Comparison of ENCODE assay signal across 26 cellular contexts in genomic region chr7:156003220-156004162, GRCh38.
DNase-seq lines count a peak whose midpoint lies in the region; ATAC-seq, FAIRE-seq and TF ChIP-seq lines count a peak whose summit lies in the region.
"Had no signal": no experiment of that assay in that cellular context is flagged by ENCODE, and none has a peak within 500 bp of the region (broad histone marks: within the 10 kb centered on the region; RNA-seq: fewer than 3 reads in every experiment).

No MANE protein-coding gene starts in this region.

- H2AFZ ChIP-seq in H1 (ENCODE audit: low read length) (0 out of 2 replicates have a peak overlapping the region, but pooled peaks have one; percentile 22), neural progenitor cell (replicated peaks) (peak overlapping the region; percentile 17), GM23338 (no peak overlapping the region)

- no peaks in the 10 kb centered on the region for H3K79me2 ChIP-seq in H1 (ENCODE audit: control insufficient read depth in 1 of 2, insufficient read depth in 2 of 2, low read length in 2 of 2)
- H3K79me2 ChIP-seq in neural progenitor cell (ENCODE audit: low read depth), result no peaks in the 10 kb centered on the region
- H3K79me2 ChIP-seq in GM23338 (replicated peaks; ENCODE audit: insufficient read depth), result no peaks in the 10 kb centered on the region

- H3K27me3 Mint-ChIP-seq in activated naive CD8-positive, alpha-beta T cell treated with anti-CD3 and anti-CD28 coated beads, Interleukin-2, amount 10 ng/mL, durations not matched to agents 7 days and 5 days, result peaks cover 2% of the 10 kb centered on the region
- H3K27me3 Mint-ChIP-seq in activated naive CD8-positive, alpha-beta T cell treated with anti-CD3 and anti-CD28 coated beads for 36 hours, result peaks cover 3% of the 10 kb centered on the region
- H3K27me3 Mint-ChIP-seq in neural progenitor cell (ENCODE audit: insufficient read depth, low read depth) (peaks cover 2% of the 10 kb centered on the region), GM23338 (ENCODE audit: insufficient read depth, low read depth, poor library complexity) (peaks cover 6% of the 10 kb centered on the region)

- no peaks in the 10 kb centered on the region for H3K9me2 ChIP-seq in GM23338 (ENCODE audit: insufficient read depth)

- H3F3A ChIP-seq in neural progenitor cell (ENCODE audit: low read depth) (no peaks in the 10 kb centered on the region), GM23338 (replicated peaks; ENCODE audit: low read depth) (no peaks in the 10 kb centered on the region)

- H3K4me2 ChIP-seq in H1 (ENCODE audit: insufficient read depth in 1 of 2, low read depth in 2 of 2, low read length in 2 of 2) (no peak overlapping the region), neural progenitor cell (no peak overlapping the region), GM23338 (no peak overlapping the region)

- H3K36me3 ChIP-seq in H1 (ENCODE audit: control insufficient read depth in 2 of 4, insufficient read depth in 4 of 4, low read length in 3 of 4) (no peaks in the 10 kb centered on the region), neural progenitor cell (no peaks in the 10 kb centered on the region), GM23338 (ENCODE audit: insufficient read depth) (no peaks in the 10 kb centered on the region)
- H3K36me3 ChIP-seq: SJCRH30 had no signal

- H4K20me1 ChIP-seq in H1 (replicated peaks in 1 of 2; ENCODE audit: control insufficient read depth in 1 of 2, insufficient read depth in 2 of 2, low read length in 2 of 2) (no peaks in the 10 kb centered on the region), neural progenitor cell (ENCODE audit: low read depth) (no peaks in the 10 kb centered on the region), GM23338 (replicated peaks; ENCODE audit: insufficient read depth) (no peaks in the 10 kb centered on the region)

- no peaks in the 10 kb centered on the region for H3K9me3 Mint-ChIP-seq in activated naive CD8-positive, alpha-beta T cell treated with anti-CD3 and anti-CD28 coated beads, Interleukin-2, amount 10 ng/mL, durations not matched to agents 7 days and 5 days
- no peaks in the 10 kb centered on the region for H3K9me3 Mint-ChIP-seq in activated naive CD8-positive, alpha-beta T cell treated with anti-CD3 and anti-CD28 coated beads for 36 hours
- no peaks in the 10 kb centered on the region for H3K9me3 Mint-ChIP-seq in neural progenitor cell
- no peaks in the 10 kb centered on the region; the same call in 2 of the 3 replicates for H3K9me3 Mint-ChIP-seq in GM23338

- no peak overlapping the region for H2BK20ac ChIP-seq in H1 (ENCODE audit: low read length)

- TF ChIP-seq CTCF in H1 (IDR thresholded peaks at IDR 0.05; ENCODE audit: control extremely low read depth in 1 of 3, insufficient read depth in 1 of 3, low read depth in 1 of 3, low read length in 3 of 3) (no peak), neural progenitor cell (IDR thresholded peaks at IDR 0.05) (no peak), GM23338 (conservative IDR thresholded peaks at IDR 0.05; ENCODE audit: low read depth in 2 of 2) (no peak)

- H2BK120ac ChIP-seq in H1 (replicated peaks; ENCODE audit: low read depth, low read length), result no peak overlapping the region

- TF ChIP-seq RAD21 in H1 (IDR thresholded peaks at IDR 0.05 in 1 of 2, conservative IDR thresholded peaks at IDR 0.05 in 1 of 2; ENCODE audit: low read depth in 2 of 2, low read length in 2 of 2), result no peak

- POLR2A ChIA-PET in activated naive CD8-positive, alpha-beta T cell treated with anti-CD3 and anti-CD28 coated beads, Interleukin-2, amount 10 ng/mL, durations not matched to agents 7 days and 5 days (lab: Charles Lee), result no interaction called here
- POLR2A ChIA-PET in H1 (lab: Charles Lee; ENCODE audit: partially characterized antibody), result no interaction called here

- TF ChIP-seq EP300 in H1 (IDR thresholded peaks at IDR 0.05; ENCODE audit: borderline replicate concordance in 1 of 2, low read depth in 2 of 2, low read length in 2 of 2), result no peak

- no peaks in the 10 kb centered on the region for H3K36me3 Mint-ChIP-seq in activated naive CD8-positive, alpha-beta T cell treated with anti-CD3 and anti-CD28 coated beads, Interleukin-2, amount 10 ng/mL, durations not matched to agents 7 days and 5 days
- no peaks in the 10 kb centered on the region for H3K36me3 Mint-ChIP-seq in activated naive CD8-positive, alpha-beta T cell treated with anti-CD3 and anti-CD28 coated beads for 36 hours
- no peaks in the 10 kb centered on the region for H3K36me3 Mint-ChIP-seq in neural progenitor cell
- H3K36me3 Mint-ChIP-seq in GM23338 (ENCODE audit: low read depth), result no peaks in the 10 kb centered on the region
- H3K36me3 Mint-ChIP-seq: CD14-positive monocyte had no signal

- no peak for ATAC-seq in activated naive CD8-positive, alpha-beta T cell treated with anti-CD3 and anti-CD28 coated beads, Interleukin-2, amount 10 ng/mL, durations not matched to agents 7 days and 5 days (ENCODE audit: low read depth)
- ATAC-seq in GM23338, result no peak
- no peak for ATAC-seq in HG02884 (IDR thresholded peaks at IDR 0.05; ENCODE audit: unreplicated experiment)

- H4K91ac ChIP-seq in H1 (replicated peaks; ENCODE audit: insufficient read length, low read length), result no peak overlapping the region

- H3K9me3 ChIP-seq in H1 (ENCODE audit: insufficient read depth in 2 of 2, low read depth in 1 of 2, low read length in 1 of 2) (peaks cover 0 to 3% of the 10 kb centered on the region in 2 experiments; a peak in 1 of 4 replicates), neural progenitor cell (ENCODE audit: low read depth) (no peaks in the 10 kb centered on the region)
- H3K9me3 ChIP-seq: SJCRH30 had no signal

- H4K8ac ChIP-seq in H1 (ENCODE audit: extremely low read depth, insufficient read depth, low read length), result no peak overlapping the region

- no peak for TF ChIP-seq POLR2A in H1 (IDR thresholded peaks at IDR 0.05; ENCODE audit: control extremely low read depth in 1 of 2, low read depth in 2 of 2, low read length in 2 of 2)

- no peak overlapping the region for H3K14ac ChIP-seq in H1 (ENCODE audit: insufficient read length)

- no peak overlapping the region for H3K56ac ChIP-seq in H1 (replicated peaks; ENCODE audit: insufficient read length, low read depth, low read length)

- H2BK12ac ChIP-seq in H1 (ENCODE audit: low read depth, low read length), result no peak overlapping the region

- H3K18ac ChIP-seq in H1 (ENCODE audit: extremely low read depth, low read length), result no peak overlapping the region

- H3K4me3 ChIP-seq in H1 (ENCODE audit: extremely low read depth in 1 of 4, insufficient read depth in 2 of 4, low read depth in 3 of 4, low read length in 4 of 4) (no peak overlapping the region), neural progenitor cell (no peak overlapping the region), GM23338 (no peak overlapping the region)
- H3K4me3 ChIP-seq: SJCRH30 had no signal

- no peak overlapping the region for H3K4ac ChIP-seq in H1 (replicated peaks; ENCODE audit: insufficient read length, low read depth, low read length)

- H2BK15ac ChIP-seq in H1 (ENCODE audit: low read length), result no peak overlapping the region

- H3K27me3 ChIP-seq in H1 (replicated peaks in 1 of 4; ENCODE audit: control insufficient read depth in 3 of 4, extremely low read depth in 1 of 4, insufficient read depth in 3 of 4, low read length in 3 of 4), result no peaks in the 10 kb centered on the region
- no peaks in the 10 kb centered on the region for H3K27me3 ChIP-seq in neural progenitor cell
- H3K27me3 ChIP-seq in GM23338 (ENCODE audit: insufficient read depth), result no peaks in the 10 kb centered on the region

- CTCF ChIA-PET in H1 (lab: Charles Lee; ENCODE audit: partially characterized antibody), result no interaction called here

- FAIRE-seq in H1 (lab: Jason Lieb, UNC), result no peak
- FAIRE-seq: A204.1, HepG2 had no signal

- no peak overlapping the region for H2BK5ac ChIP-seq in H1 (ENCODE audit: low read depth, low read length)

- H3K23ac ChIP-seq in H1 (ENCODE audit: insufficient read length), result no peak overlapping the region

- no peak for DNase-seq in activated naive CD8-positive, alpha-beta T cell treated with anti-CD3 and anti-CD28 coated beads, Interleukin-2, amount 10 ng/mL, durations not matched to agents 7 days and 5 days
- no peak for DNase-seq in activated naive CD8-positive, alpha-beta T cell treated with anti-CD3 and anti-CD28 coated beads for 36 hours
- no peak for DNase-seq in H1 (ENCODE audit: low read depth in 1 of 2, low spot score in 2 of 2)
- no peak for DNase-seq in neural progenitor cell (ENCODE audit: low spot score)
- no peak for DNase-seq in cerebellum (ENCODE audit: low spot score)
- no peak for DNase-seq in mucosa of gallbladder (ENCODE audit: low spot score)
- DNase-seq in GM23338 (ENCODE audit: low spot score), result no peak
- DNase-seq: DMS53; EL; GF-D8; GOT3; KBM-7; MM.1S; NCI-H1048; NCI-H1417 treated with DMSO at 0.1 percent for 48 hours; NCI-H187; NCI-H226; NCI-H510A treated with DMSO at 0.1 percent for 48 hours; NCI-H774; NK-92 treated with Interleukin-12 subunit alpha and Interleukin-12 subunit beta, amount 100 ng/mL, for 24 hours; SJCRH30 had no signal

- no peak overlapping the region for H4K5ac ChIP-seq in H1 (ENCODE audit: insufficient read length, low read depth, low read length)

- no peak overlapping the region for H2AK5ac ChIP-seq in H1 (ENCODE audit: low read depth, low read length)

- H3K27ac ChIP-seq in H1 (ENCODE audit: low read depth, low read length), result no peak overlapping the region
- H3K27ac ChIP-seq in neural progenitor cell, result no peak overlapping the region
- no peak overlapping the region for H3K27ac ChIP-seq in GM23338 (ENCODE audit: low read depth)
- H3K27ac ChIP-seq: HL-60, SJCRH30 had no signal

- H3K9ac ChIP-seq in H1 (replicated peaks in 1 of 4; ENCODE audit: extremely low read depth in 1 of 4, low read depth in 3 of 4, low read length in 3 of 4) (no peak overlapping the region), neural progenitor cell (no peak overlapping the region)

- 94% methylated on average over 22 of the region's 22 CpGs; no CpG with 5 or more reads in 1 of the 2 experiments for WGBS in H1 (ENCODE audit: extremely low coverage in 1 of 2, insufficient coverage in 1 of 2, insufficient read length in 1 of 2, insufficient replicate concordance in 2 of 2, low coverage in 1 of 2, low lambda C conversion rate in 2 of 2, missing lambda C conversion rate in 1 of 2), 2 experiments

- H3K23me2 ChIP-seq in H1 (ENCODE audit: low read depth, low read length), result no peaks in the 10 kb centered on the region

- peak overlapping the region; percentile 50 for H3K27ac Mint-ChIP-seq in activated naive CD8-positive, alpha-beta T cell treated with anti-CD3 and anti-CD28 coated beads, Interleukin-2, amount 10 ng/mL, durations not matched to agents 7 days and 5 days
- H3K27ac Mint-ChIP-seq in activated naive CD8-positive, alpha-beta T cell treated with anti-CD3 and anti-CD28 coated beads for 36 hours, result no peak overlapping the region
- H3K27ac Mint-ChIP-seq in neural progenitor cell (no peak overlapping the region), GM23338 (no peak overlapping the region)
- H3K27ac Mint-ChIP-seq: CD14-positive monocyte had no signal

- peaks cover 12% of the 10 kb centered on the region for H3K4me1 Mint-ChIP-seq in activated naive CD8-positive, alpha-beta T cell treated with anti-CD3 and anti-CD28 coated beads, Interleukin-2, amount 10 ng/mL, durations not matched to agents 7 days and 5 days
- peaks cover 18% of the 10 kb centered on the region for H3K4me1 Mint-ChIP-seq in activated naive CD8-positive, alpha-beta T cell treated with anti-CD3 and anti-CD28 coated beads for 36 hours
- peaks cover 2% of the 10 kb centered on the region for H3K4me1 Mint-ChIP-seq in neural progenitor cell
- H3K4me1 Mint-ChIP-seq in GM23338, result no peaks in the 10 kb centered on the region
- H3K4me1 Mint-ChIP-seq: CD14-positive monocyte had no signal

- H3K79me1 ChIP-seq in H1 (ENCODE audit: low read depth, low read length), result no peaks in the 10 kb centered on the region

- H3K4me1 ChIP-seq in H1 (replicated peaks in 1 of 4; ENCODE audit: control insufficient read depth in 3 of 4, insufficient read depth in 4 of 4, low read length in 3 of 4) (no peaks in the 10 kb centered on the region; a peak in 1 of 7 replicates), neural progenitor cell (no peaks in the 10 kb centered on the region), GM23338 (ENCODE audit: insufficient read depth) (no peaks in the 10 kb centered on the region)
- H3K4me1 ChIP-seq: SJCRH30 had no signal

- H3K4me3 Mint-ChIP-seq in activated naive CD8-positive, alpha-beta T cell treated with anti-CD3 and anti-CD28 coated beads, Interleukin-2, amount 10 ng/mL, durations not matched to agents 7 days and 5 days, result no peak overlapping the region
- H3K4me3 Mint-ChIP-seq in activated naive CD8-positive, alpha-beta T cell treated with anti-CD3 and anti-CD28 coated beads for 36 hours, result no peak overlapping the region
- H3K4me3 Mint-ChIP-seq in neural progenitor cell (no peak overlapping the region), GM23338 (no peak overlapping the region)
- H3K4me3 Mint-ChIP-seq: CD14-positive monocyte had no signal
